ENCODE assay signal across 8 cellular contexts in genomic region chr10:87342704-87343258, GRCh38. TPM values are rescaled to one million over a fixed set of nuclear protein-coding genes. Genes with fewer than 3 reads are reported as not detected.
DNase-seq lines count a peak whose midpoint lies in the region; ATAC-seq, FAIRE-seq and TF ChIP-seq lines count a peak whose summit lies in the region.
"Not testable (repeated sequence)": the region's sequence is repeated elsewhere in the genome, so short reads cannot be mapped to it uniquely, and the experiment has no call there.

No MANE protein-coding gene starts in this region.

- H2AFZ ChIP-seq in HepG2 (ENCODE audit: low read length) = not testable (repeated sequence)

- not testable (repeated sequence) for H3K4me1 ChIP-seq in colonic mucosa
- peaks cover 25% of the 10 kb centered on the region for H3K4me1 ChIP-seq in HepG2 (ENCODE audit: insufficient read depth, low read length)

- not testable (repeated sequence) for H3K9me3 ChIP-seq in colonic mucosa; HepG2 (ENCODE audit: low read length)

- peak overlapping the region; percentile 89 for H3K27ac ChIP-seq in colonic mucosa
- peak overlapping the region; percentile 76 for H3K27ac ChIP-seq in HepG2 (ENCODE audit: extremely low read length, insufficient read depth, low read length)

- FAIRE-seq in HepG2 (lab: Jason Lieb, UNC) = not testable (repeated sequence)

- DNase-seq in BJ (ENCODE audit: low read depth) = not testable (repeated sequence)
- DNase-seq in NCI-H526 treated with DMSO at 0.1 percent for 48 hours (lab: John Stamatoyannopoulos, UW) = peak; percentile 8
- DNase-seq in activated CD4-positive, alpha-beta T cell treated with anti-CD3 and anti-CD28 coated beads, Interleukin-2, amount 10 ng/mL, durations not matched to agents 7 days and 5 days = peak; percentile 82
- peak; percentile 81 for DNase-seq in colonic mucosa
- DNase-seq in HepG2 (ENCODE audit: low spot score) = peak; percentile 54
- peak; percentile 68 to 78 for DNase-seq in stimulated activated CD4-positive, alpha-beta T cell treated with anti-CD3 and anti-CD28 coated beads, Interleukin-1b, Interleukin-23, amount 100 ng/mL, for 4 hours (ENCODE audit: low read depth in 2 of 2)

- intact Hi-C loops in colonic mucosa (cut with DNase I) = not testable (repeated sequence)
- intact Hi-C loops in HepG2 (cut with micrococcal nuclease; ENCODE audit: unreplicated experiment) = loop anchor here (5.0 kb wide), 1 partner anchor 165 kb away; no protein-coding TSS in a partner anchor

- H3K27ac Mint-ChIP-seq in activated CD4-positive, alpha-beta T cell treated with anti-CD3 and anti-CD28 coated beads, Interleukin-2, amount 10 ng/mL, durations not matched to agents 7 days and 5 days = peak overlapping the region; percentile 95

- WGBS in HepG2 (ENCODE audit: low lambda C conversion rate) = no CpG with 5 or more reads among the region's 65 CpGs

- peak overlapping the region; percentile 96 for H3K4me3 Mint-ChIP-seq in activated CD4-positive, alpha-beta T cell treated with anti-CD3 and anti-CD28 coated beads, Interleukin-2, amount 10 ng/mL, durations not matched to agents 7 days and 5 days

- H3K27me3 ChIP-seq in BJ (ENCODE audit: control insufficient read depth, insufficient read depth, low read length); colonic mucosa; HepG2 (ENCODE audit: control insufficient read depth in 1 of 2, insufficient read depth in 2 of 2, low read length in 2 of 2): not testable (repeated sequence)

- peaks cover 18% of the 10 kb centered on the region for H3K4me1 Mint-ChIP-seq in activated CD4-positive, alpha-beta T cell treated with anti-CD3 and anti-CD28 coated beads, Interleukin-2, amount 10 ng/mL, durations not matched to agents 7 days and 5 days

- CTCF ChIA-PET in BJ (lab: Yijun Ruan, JAX); activated CD4-positive, alpha-beta T cell treated with anti-CD3 and anti-CD28 coated beads, Interleukin-2, amount 10 ng/mL, durations not matched to agents 7 days and 5 days (lab: Charles Lee); HepG2 (lab: Yijun Ruan, JAX; ENCODE audit: low intra/inter-chr PET ratio, low total read pairs): not testable (repeated sequence)

- H3K36me3 Mint-ChIP-seq in activated CD4-positive, alpha-beta T cell treated with anti-CD3 and anti-CD28 coated beads, Interleukin-2, amount 10 ng/mL, durations not matched to agents 7 days and 5 days (ENCODE audit: low read depth) = not testable (repeated sequence)

- peak overlapping the region; percentile 48 for H3K4me3 ChIP-seq in BJ (ENCODE audit: low read depth, low read length)
- peak overlapping the region; percentile 38 for H3K4me3 ChIP-seq in colonic mucosa
- H3K4me3 ChIP-seq in HepG2 (replicated peaks in 1 of 3; ENCODE audit: insufficient read depth in 1 of 3, low read depth in 2 of 3, low read length in 3 of 3) = peak overlapping the region; percentile 12 to 64 (median 61); a peak in 4 of 6 replicates

- not testable (repeated sequence) for H3K79me2 ChIP-seq in HepG2 (ENCODE audit: insufficient read depth, low read length)

- not testable (repeated sequence) for H3K27me3 Mint-ChIP-seq in activated CD4-positive, alpha-beta T cell treated with anti-CD3 and anti-CD28 coated beads, Interleukin-2, amount 10 ng/mL, durations not matched to agents 7 days and 5 days

- POLR2A ChIA-PET in BJ (lab: Charles Lee); activated CD4-positive, alpha-beta T cell treated with anti-CD3 and anti-CD28 coated beads, Interleukin-2, amount 10 ng/mL, durations not matched to agents 7 days and 5 days (lab: Charles Lee); HepG2 (lab: Yijun Ruan, JAX): not testable (repeated sequence)

- not testable (repeated sequence) for H3K4me2 ChIP-seq in HepG2 (ENCODE audit: low read depth, low read length)

- not testable (repeated sequence) for H4K20me1 ChIP-seq in HepG2 (ENCODE audit: insufficient read depth, low read length)

- TF ChIP-seq CTCF in BJ (IDR thresholded peaks at IDR 0.05; ENCODE audit: insufficient read depth, low read depth, low read length) = peak; percentile 36; the same call in 1 of the 2 replicates
- TF ChIP-seq CTCF in colonic mucosa (IDR thresholded peaks at IDR 0.05) = not testable (repeated sequence)
- peak; percentile 64 for TF ChIP-seq CTCF in HepG2 (CRISPR knock-in tag; IDR thresholded peaks at IDR 0.05)

- in situ Hi-C loops in HepG2 (cut with HindIII; ENCODE audit: extremely low pct_ligation_motif_present, low pct_unique_long_range_greater_than_20kb) = not testable (repeated sequence)

- ATAC-seq in GM19324 (IDR thresholded peaks at IDR 0.05; ENCODE audit: low FRiP score, unreplicated experiment) = peak; percentile 87
- ATAC-seq in HG03378 (IDR thresholded peaks at IDR 0.05; ENCODE audit: unreplicated experiment) = peak; percentile 72
- ATAC-seq in HepG2 = peak; percentile 88

- peak; percentile 39; the same call in 1 of the 2 replicates for TF ChIP-seq RAD21 in HepG2 (CRISPR knock-in tag; IDR thresholded peaks at IDR 0.05)

- H3K9ac ChIP-seq in colonic mucosa (ENCODE audit: low read depth in 2 of 2, low read length in 2 of 2) (peak overlapping the region in 1 of 2 donors; percentile 43), HepG2 (ENCODE audit: insufficient read depth, low read depth, low read length) (peak overlapping the region; percentile 59)

- 0 out of 4 replicates have a peak, but pooled peaks of 1 of the 2 experiments have one; percentile 33 for TF ChIP-seq POLR2A in HepG2 (IDR thresholded peaks at IDR 0.05; ENCODE audit: insufficient read depth in 1 of 2, low read depth in 2 of 2, low read length in 2 of 2)

- BruUV-seq in HepG2 (replicated peaks; lab: Mats Ljungman, UMichigan) = TSS peak; percentile 73

- not testable (repeated sequence) for TF ChIP-seq EP300 in HepG2 (IDR thresholded peaks at IDR 0.05; ENCODE audit: low read depth in 2 of 2, low read length in 2 of 2); HepG2 (CRISPR knock-in tag; IDR thresholded peaks at IDR 0.05; ENCODE audit: borderline replicate concordance)

- H3K9me3 Mint-ChIP-seq in activated CD4-positive, alpha-beta T cell treated with anti-CD3 and anti-CD28 coated beads, Interleukin-2, amount 10 ng/mL, durations not matched to agents 7 days and 5 days = not testable (repeated sequence)

- H3K36me3 ChIP-seq in BJ (ENCODE audit: control insufficient read depth, insufficient read depth, low read length); colonic mucosa; HepG2 (replicated peaks in 1 of 2; ENCODE audit: control insufficient read depth in 1 of 2, insufficient read depth in 2 of 2, low read length in 2 of 2): not testable (repeated sequence)

TF ChIP-seq in HepG2, 621 proteins besides CTCF, POLR2A, EP300 and RAD21 (continues in another document):
- TF ChIP-seq NFYC (CRISPR knock-in tag; IDR thresholded peaks at IDR 0.05) (peak; percentile 55), GABPB1 (CRISPR knock-in tag; IDR thresholded peaks at IDR 0.05) (peak; percentile 83), ZNF574 (CRISPR knock-in tag; IDR thresholded peaks at IDR 0.05) (peak; percentile 97)

RNA-seq across cellular contexts. Expression of gene NUTM2D, which starts 14.8 kb away (rescaled TPM):
- polyA plus RNA-seq in BJ (2011; rRNA removed) (2.1 and 2.8 TPM in 2 replicates), HepG2 (2011; rRNA removed) (2.1 and 3.4 TPM in 2 replicates)
- polyA minus RNA-seq in BJ (2011; rRNA and poly(A)+ RNA removed) = 1.0 and 1.9 TPM in 2 replicates
- 1 to 10 TPM; 1.5 to 2.1 TPM for total RNA-seq in activated CD4-positive, alpha-beta T cell treated with anti-CD3 and anti-CD28 coated beads, Interleukin-2, amount 10 ng/mL, durations not matched to agents 7 days and 5 days
- total RNA-seq in colonic mucosa (1 to 10 TPM; 1.8 to 3.3 TPM), HepG2 (2016; rRNA removed; fragmentation: Illumina TruSeq; extraction: Trizol) (3.0 and 3.3 TPM in 2 replicates)
- 0.61 and 1.2 TPM in 2 replicates for total RNA-seq in HepG2 (2016; cell fraction: cytosol; rRNA removed; fragmentation: Illumina TruSeq; extraction: Trizol; ENCODE audit: low read depth)
- 2.3 and 3.4 TPM in 2 replicates for total RNA-seq in HepG2 (2016; cell fraction: insoluble cytoplasmic fraction; rRNA removed; fragmentation: Illumina TruSeq; extraction: Trizol)
- 1.7 and 2.3 TPM in 2 replicates for total RNA-seq in HepG2 (2016; cell fraction: membrane; rRNA removed; fragmentation: Illumina TruSeq; extraction: Trizol)
- total RNA-seq in HepG2 (2016; cell fraction: nucleus; rRNA removed; fragmentation: Illumina TruSeq; extraction: Trizol) = 2.1 and 3.5 TPM in 2 replicates
- 2.0 and 2.2 TPM in 2 replicates for polyA plus RNA-seq in HepG2 (2011; cell fraction: cytosol; rRNA removed)
- polyA plus RNA-seq in HepG2 (2011; cell fraction: nucleus; rRNA removed) = 4.2 and 4.8 TPM in 2 replicates
- polyA plus RNA-seq in HepG2 (2012) = 2.7 and 2.8 TPM in 2 replicates
- 0.49 and 0.77 TPM in 2 replicates for polyA plus RNA-seq in HepG2 (2016; cell fraction: cytosol; fragmentation: Illumina TruSeq; extraction: Trizol; ENCODE audit: low read depth)
- polyA plus RNA-seq in HepG2 (2016; cell fraction: insoluble cytoplasmic fraction; fragmentation: Illumina TruSeq; extraction: Trizol; ENCODE audit: low read depth) = 3.6 and 3.8 TPM in 2 replicates
- polyA plus RNA-seq in HepG2 (2016; cell fraction: membrane; fragmentation: Illumina TruSeq; extraction: Trizol; ENCODE audit: low read depth) = 1.2 and 1.8 TPM in 2 replicates
- polyA plus RNA-seq in HepG2 (2016; cell fraction: nucleus; fragmentation: Illumina TruSeq; extraction: Trizol; ENCODE audit: insufficient read depth, low read depth) = 5.5 and 6.0 TPM in 2 replicates
- polyA minus RNA-seq in HepG2 (2011; rRNA and poly(A)+ RNA removed; ENCODE audit: low replicate concordance) = 2.1 and 3.9 TPM in 2 replicates
- polyA minus RNA-seq in HepG2 (2011; cell fraction: cytosol; rRNA and poly(A)+ RNA removed) = 1.2 and 1.3 TPM in 2 replicates
- polyA minus RNA-seq in HepG2 (2011; cell fraction: nucleus; rRNA and poly(A)+ RNA removed) = 4.2 and 5.0 TPM in 2 replicates
